ENCODE assay signal across 23 cellular contexts in the genomic region with DNA sequence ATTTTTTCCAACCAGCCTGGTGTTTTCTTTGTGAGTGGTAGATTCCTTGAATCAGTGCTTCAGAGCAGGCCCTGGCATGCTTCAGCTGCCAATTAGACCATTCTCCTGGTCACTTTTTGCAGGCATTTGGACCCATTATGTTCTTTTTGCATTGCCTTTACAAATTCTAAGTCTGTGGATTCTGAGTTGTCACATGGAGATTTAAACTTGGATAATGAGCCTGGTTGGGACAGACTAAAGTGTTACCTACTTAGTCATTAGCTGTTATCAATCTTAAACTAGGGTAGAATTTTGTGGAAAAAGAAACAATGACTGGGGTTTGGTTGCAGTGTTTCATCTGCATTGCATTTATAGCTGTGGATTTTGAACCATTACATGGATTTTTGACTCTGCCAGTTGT. TPM values are rescaled to one million over a fixed set of nuclear protein-coding genes. Genes with fewer than 3 reads are reported as not detected.
"Had no signal": no experiment of that assay in that cellular context is flagged by ENCODE, and none has a peak within 500 bp of the region (broad histone marks: within the 10 kb centered on the region; RNA-seq: fewer than 3 reads in every experiment).

No MANE protein-coding gene starts in this region.

- H3K9me3 ChIP-seq: adrenal gland, esophagus squamous epithelium, neutrophil, pancreas, sigmoid colon, spleen, testis had no signal

- H3K27ac Mint-ChIP-seq: activated CD4-positive, alpha-beta T cell treated with anti-CD3 and anti-CD28 coated beads for 36 hours; activated naive CD4-positive, alpha-beta T cell treated with anti-CD3 and anti-CD28 coated beads, Interleukin-2, amount 50 U/mL, for 72 hours; activated T-helper 1 cell treated with anti-CD3 and anti-CD28 coated beads, Interleukin-12 subunit alpha, Interleukin-12 subunit beta, Interleukin-2, Interleukin-4 antibody, amounts not matched to agents 30 ng/mL and 10 ng/mL and 1 ng/mL, durations not matched to agents 14 hours and 24 hours and 36 hours; natural killer cell; stimulated activated memory B cell treated with anti-CD40 and anti-IgM and Interleukin-4, amounts not matched to agents 10 μg/mL and 1 μg/mL and 100 μg/mL, for 72 hours; T-helper 1 cell treated with Interleukin-12 subunit alpha and Interleukin-12 subunit beta and Interleukin-4 antibody, amounts not matched to agents 30 μg/mL and 1 μg/mL, for 36 hours; type B pancreatic cell had no signal

- H3K9me3 Mint-ChIP-seq: activated naive CD4-positive, alpha-beta T cell treated with anti-CD3 and anti-CD28 coated beads, Interleukin-2, amount 50 U/mL, for 72 hours; activated T-helper 1 cell treated with anti-CD3 and anti-CD28 coated beads, Interleukin-12 subunit alpha, Interleukin-12 subunit beta, Interleukin-2, Interleukin-4 antibody, amounts not matched to agents 30 ng/mL and 10 ng/mL and 1 ng/mL, durations not matched to agents 14 hours and 24 hours and 36 hours; stimulated activated memory B cell treated with anti-CD40 and anti-IgM and Interleukin-4, amounts not matched to agents 10 μg/mL and 1 μg/mL and 100 μg/mL, for 72 hours; T-helper 1 cell treated with Interleukin-12 subunit alpha and Interleukin-12 subunit beta and Interleukin-4 antibody, amounts not matched to agents 30 μg/mL and 1 μg/mL, for 36 hours; type B pancreatic cell had no signal

- H3K27me3 Mint-ChIP-seq: type B pancreatic cell had no signal

- H3K36me3 ChIP-seq: adrenal gland, neutrophil, pancreas, spleen had no signal

- H3K27me3 ChIP-seq: adrenal gland, esophagus squamous epithelium, neutrophil, pancreas, sigmoid colon, testis had no signal

- ATAC-seq: activated CD4-positive, alpha-beta T cell treated with anti-CD3 and anti-CD28 coated beads for 36 hours; activated naive CD4-positive, alpha-beta T cell treated with anti-CD3 and anti-CD28 coated beads, Interleukin-2, amount 50 U/mL, for 72 hours; left lobe of liver; natural killer cell; pancreas had no signal

- H3K4me1 ChIP-seq: adrenal gland, spleen, testis had no signal

- H3K27ac ChIP-seq: adrenal gland, esophagus squamous epithelium, neutrophil, pancreas, spleen, testis had no signal

- H3K36me3 Mint-ChIP-seq: activated naive CD4-positive, alpha-beta T cell treated with anti-CD3 and anti-CD28 coated beads, Interleukin-2, amount 50 U/mL, for 72 hours; natural killer cell; stimulated activated memory B cell treated with anti-CD40 and anti-IgM and Interleukin-4, amounts not matched to agents 10 μg/mL and 1 μg/mL and 100 μg/mL, for 72 hours; type B pancreatic cell had no signal

- H3K4me3 Mint-ChIP-seq: activated CD4-positive, alpha-beta T cell treated with anti-CD3 and anti-CD28 coated beads for 36 hours; activated T-helper 1 cell treated with anti-CD3 and anti-CD28 coated beads, Interleukin-12 subunit alpha, Interleukin-12 subunit beta, Interleukin-2, Interleukin-4 antibody, amounts not matched to agents 30 ng/mL and 10 ng/mL and 1 ng/mL, durations not matched to agents 14 hours and 24 hours and 36 hours; natural killer cell; stimulated activated memory B cell treated with anti-CD40 and anti-IgM and Interleukin-4, amounts not matched to agents 10 μg/mL and 1 μg/mL and 100 μg/mL, for 72 hours; T-helper 1 cell treated with Interleukin-12 subunit alpha and Interleukin-12 subunit beta and Interleukin-4 antibody, amounts not matched to agents 30 μg/mL and 1 μg/mL, for 36 hours; type B pancreatic cell had no signal

- DNase-seq: activated CD4-positive, alpha-beta T cell treated with anti-CD3 and anti-CD28 coated beads for 36 hours; activated CD4-positive, alpha-beta T cell treated with anti-CD3 and anti-CD28 coated beads, Interleukin-2, amount 50 U/mL, for 48 hours; activated gamma-delta T cell treated with Interleukin-2 at 50 U/mL for 16 hours; adrenal gland; central memory CD4-positive, alpha-beta T cell; esophagus squamous epithelium; foreskin fibroblast; glutamatergic neuron; hippocampal formation; islet precursor cell; natural killer cell; pancreas; sigmoid colon; spleen; stimulated activated CD4-positive, alpha-beta T cell treated with anti-CD3 and anti-CD28 coated beads, Interleukin-4, amount 100 ng/mL, for 4 hours; testis had no signal

- H3K4me1 Mint-ChIP-seq: activated CD4-positive, alpha-beta T cell treated with anti-CD3 and anti-CD28 coated beads for 36 hours; natural killer cell; stimulated activated memory B cell treated with anti-CD40 and anti-IgM and Interleukin-4, amounts not matched to agents 10 μg/mL and 1 μg/mL and 100 μg/mL, for 72 hours had no signal

- H3K4me3 ChIP-seq: adrenal gland, esophagus squamous epithelium, pancreas, sigmoid colon, spleen, testis had no signal

RNA-seq across cellular contexts. Expression of a gene that starts 40.6 kb away (rescaled TPM):
- total RNA-seq: activated T-helper 1 cell treated with anti-CD3 and anti-CD28 coated beads, Interleukin-12 subunit alpha, Interleukin-12 subunit beta, Interleukin-2, Interleukin-4 antibody, amounts not matched to agents 30 ng/mL and 10 ng/mL and 1 ng/mL, durations not matched to agents 14 hours and 24 hours and 36 hours had no signal
